11 cellular contexts compared by ENCODE assay signal in genomic region chr4:4327652-4328121, GRCh38. TPM values are rescaled to one million over a fixed set of nuclear protein-coding genes. Genes with fewer than 3 reads are reported as not detected.
A peak's percentile ranks its signal among the peaks of the same experiment; 100 is the strongest.
DNase-seq lines count a peak whose midpoint lies in the region; ATAC-seq, FAIRE-seq and TF ChIP-seq lines count a peak whose summit lies in the region.
"Had no signal": no experiment of that assay in that cellular context is flagged by ENCODE, and none has a peak within 500 bp of the region (broad histone marks: within the 10 kb centered on the region; RNA-seq: fewer than 3 reads in every experiment).

No MANE protein-coding gene starts in this region.

- H4K20me1 ChIP-seq in mammary epithelial cell (ENCODE audit: insufficient read depth, low read length) = no peaks in the 10 kb centered on the region
- no peaks in the 10 kb centered on the region for H4K20me1 ChIP-seq in astrocyte (ENCODE audit: insufficient read depth, low read length)

- H3K9me3 ChIP-seq in mammary epithelial cell (replicated peaks; ENCODE audit: insufficient read depth, low read length) (no peaks in the 10 kb centered on the region), astrocyte (ENCODE audit: insufficient read depth, low read depth, low read length) (no peaks in the 10 kb centered on the region)
- H3K9me3 ChIP-seq in CD4-positive, alpha-beta memory T cell (ENCODE audit: control insufficient read depth in 1 of 2, low read length in 2 of 2) = no peaks in the 10 kb centered on the region

- intact Hi-C loops in MCF 10A (cut with micrococcal nuclease) = no loop called here
- intact Hi-C loops in mammary epithelial cell (cut with micrococcal nuclease) = no loop called here
- intact Hi-C loops in CD4-positive, alpha-beta memory T cell (cut with micrococcal nuclease) = no loop called here

- H2AFZ ChIP-seq in mammary epithelial cell (ENCODE audit: low read depth, low read length) (no peak overlapping the region), astrocyte (ENCODE audit: low read depth, low read length) (peak overlapping the region; percentile 32)

- no peaks in the 10 kb centered on the region for H3K36me3 ChIP-seq in mammary epithelial cell (ENCODE audit: insufficient read depth, low read length)
- no peaks in the 10 kb centered on the region for H3K36me3 ChIP-seq in astrocyte (ENCODE audit: insufficient read depth, low read length)
- H3K36me3 ChIP-seq in CD4-positive, alpha-beta memory T cell (ENCODE audit: insufficient read depth, low read length) = no peaks in the 10 kb centered on the region

- no peak for FAIRE-seq in astrocyte (lab: Jason Lieb, UNC)

- DNase-seq in MCF 10A (ENCODE audit: unreplicated experiment) (peak; percentile 7), mammary epithelial cell (no peak), astrocyte (ENCODE audit: low read depth) (no peak), iPS DF 4.7 (ENCODE audit: extremely low read depth, low spot score) (peak; percentile 66), SHP77 treated with DMSO at 0.1 percent for 48 hours (lab: John Stamatoyannopoulos, UW) (no peak), H4 (ENCODE audit: low spot score) (no peak)
- no peak for DNase-seq in CD4-positive, alpha-beta memory T cell
- DNase-seq: activated B cell treated with CpG ODN at 0.5 μM for 24 hours; CD4-positive, CD25-positive, alpha-beta regulatory T cell had no signal

- no peaks in the 10 kb centered on the region for H3K9me3 Mint-ChIP-seq in MCF 10A (ENCODE audit: unreplicated experiment)
- H3K9me3 Mint-ChIP-seq in astrocyte (ENCODE audit: unreplicated experiment) = no peaks in the 10 kb centered on the region
- no peaks in the 10 kb centered on the region for H3K9me3 Mint-ChIP-seq in CD4-positive, alpha-beta memory T cell
- H3K9me3 Mint-ChIP-seq: CD4-positive, CD25-positive, alpha-beta regulatory T cell; stimulated activated naive CD8-positive, alpha-beta T cell treated with anti-CD3 and anti-CD28 coated beads, Interleukin-15, Interleukin-2, amounts not matched to agents 100 ng/mL and 50 ng/mL, for 24 hours had no signal

- BruUV-seq in MCF 10A (replicated peaks; lab: Mats Ljungman, UMichigan) = no TSS peak
- no TSS peak for BruUV-seq in mammary epithelial cell (replicated peaks; lab: Mats Ljungman, UMichigan)

- H3K36me3 Mint-ChIP-seq in MCF 10A (ENCODE audit: insufficient read depth, unreplicated experiment) (no peaks in the 10 kb centered on the region), astrocyte (ENCODE audit: low read depth, unreplicated experiment) (peaks cover 4% of the 10 kb centered on the region)
- H3K36me3 Mint-ChIP-seq in CD4-positive, alpha-beta memory T cell = peaks cover 1 to 6% of the 10 kb centered on the region in 2 donors

- H3K27me3 ChIP-seq in mammary epithelial cell (ENCODE audit: insufficient read depth, low read length) = no peaks in the 10 kb centered on the region
- H3K27me3 ChIP-seq in astrocyte (ENCODE audit: insufficient read depth, low read length) = no peaks in the 10 kb centered on the region
- no peaks in the 10 kb centered on the region for H3K27me3 ChIP-seq in CD4-positive, alpha-beta memory T cell (ENCODE audit: insufficient read depth, low read length)

- dilution Hi-C loops in mammary epithelial cell (cut with HindIII; ENCODE audit: low sequenced_read_pairs) = no loop called here

- H3K79me2 ChIP-seq in mammary epithelial cell (ENCODE audit: insufficient read depth, low read length) = no peaks in the 10 kb centered on the region
- H3K79me2 ChIP-seq in astrocyte (ENCODE audit: insufficient read depth, low read length) = no peaks in the 10 kb centered on the region

- H3K27ac Mint-ChIP-seq in MCF 10A (ENCODE audit: low read depth, unreplicated experiment) = no peak overlapping the region
- H3K27ac Mint-ChIP-seq in astrocyte (ENCODE audit: unreplicated experiment) = no peak overlapping the region
- H3K27ac Mint-ChIP-seq in CD4-positive, alpha-beta memory T cell = no peak overlapping the region
- H3K27ac Mint-ChIP-seq: activated B cell treated with CpG ODN at 0.5 μM for 24 hours; CD4-positive, CD25-positive, alpha-beta regulatory T cell; stimulated activated naive CD8-positive, alpha-beta T cell treated with anti-CD3 and anti-CD28 coated beads, Interleukin-15, Interleukin-2, amounts not matched to agents 100 ng/mL and 50 ng/mL, for 24 hours had no signal

- H3K4me1 Mint-ChIP-seq in MCF 10A (ENCODE audit: insufficient read depth, unreplicated experiment) = no peaks in the 10 kb centered on the region
- peaks cover 14% of the 10 kb centered on the region for H3K4me1 Mint-ChIP-seq in astrocyte (ENCODE audit: low read depth, unreplicated experiment)
- H3K4me1 Mint-ChIP-seq in CD4-positive, alpha-beta memory T cell = no peaks in the 10 kb centered on the region
- H3K4me1 Mint-ChIP-seq: activated B cell treated with CpG ODN at 0.5 μM for 24 hours; CD4-positive, CD25-positive, alpha-beta regulatory T cell had no signal

- H3K9ac ChIP-seq in mammary epithelial cell (ENCODE audit: insufficient read depth, low read length) = no peak overlapping the region
- no peak overlapping the region for H3K9ac ChIP-seq in astrocyte (ENCODE audit: low read length)

- CTCF ChIA-PET in MCF 10A (lab: Yijun Ruan, JAX) (interaction anchor here (0.6 to 0.7 kb wide), 2 partner anchors 449 to 604 kb away, joined by 3 read pairs; no protein-coding TSS in a partner anchor), mammary epithelial cell (lab: Charles Lee; ENCODE audit: low non-redundant PET) (interaction anchor here (0.6 kb wide), 1 partner anchor 48 kb away, joined by 3 read pairs; no protein-coding TSS in a partner anchor)
- CTCF ChIA-PET in CD4-positive, alpha-beta memory T cell (lab: Charles Lee; ENCODE audit: partially characterized antibody) = interaction anchor here (1.1 to 1.4 kb wide), 2 partner anchors 35 to 68 kb away, joined by 3 read pairs; no protein-coding TSS in a partner anchor

- POLR2A ChIA-PET in MCF 10A (lab: Yijun Ruan, JAX) = no interaction called here
- POLR2A ChIA-PET in CD4-positive, alpha-beta memory T cell (lab: Charles Lee; ENCODE audit: partially characterized antibody) = interaction anchor here (1.1 kb wide), 1 partner anchor 68 kb away, joined by 3 read pairs; no protein-coding TSS in a partner anchor

- H3K4me3 ChIP-seq in mammary epithelial cell (replicated peaks in 1 of 3; ENCODE audit: insufficient read depth in 1 of 3, low read depth in 2 of 3, low read length in 3 of 3) = no peak overlapping the region
- no peak overlapping the region for H3K4me3 ChIP-seq in astrocyte (ENCODE audit: insufficient read depth, low read depth, low read length)
- no peak overlapping the region for H3K4me3 ChIP-seq in CD4-positive, alpha-beta memory T cell (ENCODE audit: low read length in 2 of 2)

- 55% methylated on average over 16 of the region's 22 CpGs for WGBS in mammary epithelial cell (ENCODE audit: low coverage, missing lambda C conversion rate)

- TF ChIP-seq CTCF in MCF 10A (IDR thresholded peaks at IDR 0.05; ENCODE audit: unreplicated experiment) = peak; percentile 12
- no peak for TF ChIP-seq CTCF in mammary epithelial cell (conservative IDR thresholded peaks at IDR 0.05 in 1 of 2, IDR thresholded peaks at IDR 0.05 in 1 of 2; ENCODE audit: extremely low read depth in 1 of 2, insufficient read depth in 1 of 2, low read depth in 1 of 2, low read length in 2 of 2)
- peak; percentile 25 for TF ChIP-seq CTCF in astrocyte (IDR thresholded peaks at IDR 0.05; ENCODE audit: insufficient read depth, low read depth, low read length)

- H3K27me3 Mint-ChIP-seq in MCF 10A (ENCODE audit: insufficient read depth, unreplicated experiment) = no peaks in the 10 kb centered on the region
- no peaks in the 10 kb centered on the region for H3K27me3 Mint-ChIP-seq in astrocyte (ENCODE audit: low read depth, unreplicated experiment)
- no peaks in the 10 kb centered on the region for H3K27me3 Mint-ChIP-seq in CD4-positive, alpha-beta memory T cell
- H3K27me3 Mint-ChIP-seq: activated B cell treated with CpG ODN at 0.5 μM for 24 hours; CD4-positive, CD25-positive, alpha-beta regulatory T cell; stimulated activated naive CD8-positive, alpha-beta T cell treated with anti-CD3 and anti-CD28 coated beads, Interleukin-15, Interleukin-2, amounts not matched to agents 100 ng/mL and 50 ng/mL, for 24 hours had no signal

- H3K4me2 ChIP-seq in mammary epithelial cell (ENCODE audit: insufficient read depth, low read depth, low read length) (no peak overlapping the region), astrocyte (ENCODE audit: low read length) (no peak overlapping the region)

- no peaks in the 10 kb centered on the region for H3K4me1 ChIP-seq in mammary epithelial cell (ENCODE audit: insufficient read depth, low read length)
- no peaks in the 10 kb centered on the region for H3K4me1 ChIP-seq in astrocyte (ENCODE audit: insufficient read depth, low read length)
- H3K4me1 ChIP-seq in CD4-positive, alpha-beta memory T cell (ENCODE audit: insufficient read depth, low read length) = no peaks in the 10 kb centered on the region

- in situ Hi-C loops in mammary epithelial cell (cut with MboI; ENCODE audit: low sequenced_read_pairs in 2 of 2) = loop anchor here in 1 of 2 donors (25.0 kb wide), 1 partner anchor 340 kb away; no protein-coding TSS in a partner anchor

- H3K27ac ChIP-seq in mammary epithelial cell (ENCODE audit: insufficient read depth, low read depth, low read length) (no peak overlapping the region), astrocyte (ENCODE audit: low read depth, low read length) (no peak overlapping the region)
- no peak overlapping the region for H3K27ac ChIP-seq in CD4-positive, alpha-beta memory T cell (ENCODE audit: low read depth, low read length)

- ATAC-seq in GM21390 (IDR thresholded peaks at IDR 0.05; ENCODE audit: unreplicated experiment) = no peak

- H3K4me3 Mint-ChIP-seq in MCF 10A (ENCODE audit: unreplicated experiment) = no peak overlapping the region
- H3K4me3 Mint-ChIP-seq in astrocyte (ENCODE audit: unreplicated experiment) = no peak overlapping the region
- no peak overlapping the region for H3K4me3 Mint-ChIP-seq in CD4-positive, alpha-beta memory T cell
- H3K4me3 Mint-ChIP-seq: activated B cell treated with CpG ODN at 0.5 μM for 24 hours; CD4-positive, CD25-positive, alpha-beta regulatory T cell; stimulated activated naive CD8-positive, alpha-beta T cell treated with anti-CD3 and anti-CD28 coated beads, Interleukin-15, Interleukin-2, amounts not matched to agents 100 ng/mL and 50 ng/mL, for 24 hours had no signal

RNA-seq across cellular contexts. Expression of gene ZBTB49, which starts 37.6 kb away (rescaled TPM):
- 5.9 and 7.6 TPM in 2 replicates for total RNA-seq in MCF 10A (2022)
- 1 to 10 TPM; 4.7 to 8.6 TPM for total RNA-seq in mammary epithelial cell
- polyA plus RNA-seq in mammary epithelial cell = 1.9 TPM
- not detected for polyA minus RNA-seq in mammary epithelial cell
- total RNA-seq in astrocyte = 4.4 and 5.5 TPM in 2 replicates
- 4.6 and 5.5 TPM in 2 replicates for total RNA-seq in H4 (2014; rRNA removed; shearing (Covaris generic))
- 10 to 100 TPM; 18.5 to 20.0 TPM for total RNA-seq in CD4-positive, alpha-beta memory T cell
- polyA plus RNA-seq in CD4-positive, alpha-beta memory T cell = 1 to 10 TPM; 5.3 to 6.0 TPM

RNA-seq across cellular contexts. Expression of gene LYAR, which starts 37.7 kb away (rescaled TPM):
- total RNA-seq in MCF 10A (2022) (66.7 and 79.6 TPM in 2 replicates), mammary epithelial cell (10 to 100 TPM in 1 of 2 donors, 1 to 10 TPM in 1; 6.3 to 36.3 TPM), astrocyte (12.0 and 13.5 TPM in 2 replicates)
- polyA plus RNA-seq in mammary epithelial cell = 16.1 TPM
- 35.0 TPM for polyA minus RNA-seq in mammary epithelial cell
- 46.6 and 54.9 TPM in 2 replicates for total RNA-seq in H4 (2014; rRNA removed; shearing (Covaris generic))
- total RNA-seq in CD4-positive, alpha-beta memory T cell = 10 to 100 TPM; 74.5 to 79.8 TPM
- polyA plus RNA-seq in CD4-positive, alpha-beta memory T cell = 10 to 100 TPM; 59.1 to 66.5 TPM

RNA-seq across cellular contexts. Expression of gene NSG1, which starts 59.2 kb away (rescaled TPM):
- total RNA-seq in MCF 10A (2022) (6.7 and 8.6 TPM in 2 replicates), mammary epithelial cell (10 to 100 TPM; 17.5 to 31.4 TPM), astrocyte (6.7 and 10.6 TPM in 2 replicates)
- polyA plus RNA-seq in mammary epithelial cell = 41.0 TPM
- 60.6 TPM for polyA minus RNA-seq in mammary epithelial cell
- total RNA-seq in H4 (2014; rRNA removed; shearing (Covaris generic)) = 7.5 and 8.9 TPM in 2 replicates
- total RNA-seq in CD4-positive, alpha-beta memory T cell = 10 to 100 TPM; 74.9 to 75.1 TPM
- 10 to 100 TPM; 48.8 to 82.6 TPM for polyA plus RNA-seq in CD4-positive, alpha-beta memory T cell
- total RNA-seq: activated B cell treated with CpG ODN at 0.5 μM for 24 hours had no signal

Comparison
In these comparisons a context has a peak if more than half of its experiments do, and no peak if none do; other contexts are left out.
1. DNase-seq: peak in MCF 10A (single experiment) and iPS DF 4.7 (single experiment); none in mammary epithelial cell (single experiment), astrocyte (single experiment), SHP77 treated with DMSO at 0.1 percent for 48 hours (single experiment), H4 (single experiment) and CD4-positive, alpha-beta memory T cell (0 of 5).
2. CTCF ChIP-seq: peak in MCF 10A (single experiment) and astrocyte (single experiment); none in mammary epithelial cell (0 of 2).